21 cellular contexts compared by ENCODE assay signal in the genomic region with DNA sequence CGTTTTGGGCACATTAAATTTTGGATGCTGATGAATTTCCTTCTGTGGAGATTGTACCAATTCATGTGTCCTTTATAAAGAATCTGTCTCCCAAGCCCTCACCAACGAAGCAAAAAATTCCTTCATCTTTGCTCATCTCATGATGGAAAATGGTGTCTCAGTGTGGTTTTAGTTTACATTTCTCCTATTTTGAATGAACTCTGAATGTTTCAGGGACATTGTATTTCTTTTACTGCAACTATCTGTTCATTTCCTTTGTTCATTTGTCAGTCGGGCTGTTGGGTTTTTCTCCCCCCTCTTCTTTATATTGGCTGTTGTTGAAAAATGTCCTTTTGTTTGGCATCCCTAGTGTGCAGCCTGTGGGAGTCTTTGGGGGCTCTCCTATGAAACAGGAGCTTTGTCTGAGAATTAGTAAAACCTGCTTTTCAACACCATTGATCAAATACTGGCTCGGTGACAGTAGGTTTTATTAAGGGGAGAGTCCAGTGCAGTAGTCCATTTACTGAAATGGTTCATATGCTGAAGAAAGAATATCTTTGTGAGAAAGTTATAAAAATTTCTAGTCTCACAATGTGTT.
"Had no signal": no experiment of that assay in that cellular context is flagged by ENCODE, and none has a peak within 500 bp of the region (broad histone marks: within the 10 kb centered on the region; RNA-seq: fewer than 3 reads in every experiment).

No MANE protein-coding gene starts in this region.

- H3K4me3 Mint-ChIP-seq: activated T-cell treated with anti-CD3 and anti-CD28 coated beads, Interleukin-2, amount 50 U/mL, for 72 hours; naive thymus-derived CD4-positive, alpha-beta T cell; stimulated activated memory B cell treated with anti-CD40 and anti-IgM and Interleukin-4, amounts not matched to agents 10 μg/mL and 1 μg/mL and 100 μg/mL, for 72 hours had no signal

- H3K9me3 Mint-ChIP-seq: activated T-cell treated with anti-CD3 and anti-CD28 coated beads, Interleukin-2, amount 50 U/mL, for 72 hours; naive thymus-derived CD4-positive, alpha-beta T cell; stimulated activated memory B cell treated with anti-CD40 and anti-IgM and Interleukin-4, amounts not matched to agents 10 μg/mL and 1 μg/mL and 100 μg/mL, for 72 hours had no signal

- FAIRE-seq: frontal cortex, kidney had no signal

- H3K4me1 Mint-ChIP-seq: naive thymus-derived CD4-positive, alpha-beta T cell; stimulated activated memory B cell treated with anti-CD40 and anti-IgM and Interleukin-4, amounts not matched to agents 10 μg/mL and 1 μg/mL and 100 μg/mL, for 72 hours had no signal

- ATAC-seq: activated T-cell treated with anti-CD3 and anti-CD28 coated beads, Interleukin-2, amount 50 U/mL, for 72 hours; left ventricle myocardium superior; naive thymus-derived CD4-positive, alpha-beta T cell; stimulated activated memory B cell treated with anti-CD40 and anti-IgM and Interleukin-4, amounts not matched to agents 10 μg/mL and 1 μg/mL and 100 μg/mL, for 72 hours had no signal

- H3K4me3 ChIP-seq: ascending aorta, spleen, tibial nerve, uterus had no signal

- H3K27ac ChIP-seq: ascending aorta, neutrophil, spleen, tibial nerve, uterus, WERI-Rb-1 had no signal

- H3K36me3 ChIP-seq: ascending aorta, neutrophil, spleen, tibial nerve, uterus, WERI-Rb-1 had no signal

- H3K9me3 ChIP-seq: ascending aorta, neutrophil, spleen, tibial nerve, uterus had no signal

- H3K27ac Mint-ChIP-seq: activated T-cell treated with anti-CD3 and anti-CD28 coated beads, Interleukin-2, amount 50 U/mL, for 72 hours; naive thymus-derived CD4-positive, alpha-beta T cell; stimulated activated memory B cell treated with anti-CD40 and anti-IgM and Interleukin-4, amounts not matched to agents 10 μg/mL and 1 μg/mL and 100 μg/mL, for 72 hours had no signal

- H3K36me3 Mint-ChIP-seq: stimulated activated memory B cell treated with anti-CD40 and anti-IgM and Interleukin-4, amounts not matched to agents 10 μg/mL and 1 μg/mL and 100 μg/mL, for 72 hours had no signal

- H3K4me1 ChIP-seq: ascending aorta, tibial nerve, uterus had no signal

- H3K27me3 ChIP-seq: ascending aorta, spleen, tibial nerve, uterus had no signal

- DNase-seq: activated CD4-positive, alpha-beta T cell treated with anti-CD3 and anti-CD28 coated beads, Interleukin-2, amount 50 U/mL, for 4 hours; activated effector memory CD4-positive, alpha-beta T cell treated with anti-CD3 and anti-CD28 coated beads, Interleukin-2, amount 50 U/mL, for 16 hours; activated naive CD4-positive, alpha-beta T cell treated with anti-CD3 and anti-CD28 coated beads, Interleukin-2, amount 50 U/mL, for 16 hours; activated T-cell treated with anti-CD3 and anti-CD28 coated beads, Interleukin-2, amount 50 U/mL, for 72 hours; erythroblast; kidney; left ventricle myocardium superior; naive thymus-derived CD4-positive, alpha-beta T cell; posterior cingulate gyrus; retina; spleen; stimulated activated CD4-positive, alpha-beta T cell treated with anti-CD3 and anti-CD28 coated beads, Interleukin-4, amount 100 ng/mL, for 4 hours; SW 1271; T-helper 2 cell; uterus; WERI-Rb-1 had no signal
